Comparison of ENCODE assay signal across 12 cellular contexts in the genomic region with DNA sequence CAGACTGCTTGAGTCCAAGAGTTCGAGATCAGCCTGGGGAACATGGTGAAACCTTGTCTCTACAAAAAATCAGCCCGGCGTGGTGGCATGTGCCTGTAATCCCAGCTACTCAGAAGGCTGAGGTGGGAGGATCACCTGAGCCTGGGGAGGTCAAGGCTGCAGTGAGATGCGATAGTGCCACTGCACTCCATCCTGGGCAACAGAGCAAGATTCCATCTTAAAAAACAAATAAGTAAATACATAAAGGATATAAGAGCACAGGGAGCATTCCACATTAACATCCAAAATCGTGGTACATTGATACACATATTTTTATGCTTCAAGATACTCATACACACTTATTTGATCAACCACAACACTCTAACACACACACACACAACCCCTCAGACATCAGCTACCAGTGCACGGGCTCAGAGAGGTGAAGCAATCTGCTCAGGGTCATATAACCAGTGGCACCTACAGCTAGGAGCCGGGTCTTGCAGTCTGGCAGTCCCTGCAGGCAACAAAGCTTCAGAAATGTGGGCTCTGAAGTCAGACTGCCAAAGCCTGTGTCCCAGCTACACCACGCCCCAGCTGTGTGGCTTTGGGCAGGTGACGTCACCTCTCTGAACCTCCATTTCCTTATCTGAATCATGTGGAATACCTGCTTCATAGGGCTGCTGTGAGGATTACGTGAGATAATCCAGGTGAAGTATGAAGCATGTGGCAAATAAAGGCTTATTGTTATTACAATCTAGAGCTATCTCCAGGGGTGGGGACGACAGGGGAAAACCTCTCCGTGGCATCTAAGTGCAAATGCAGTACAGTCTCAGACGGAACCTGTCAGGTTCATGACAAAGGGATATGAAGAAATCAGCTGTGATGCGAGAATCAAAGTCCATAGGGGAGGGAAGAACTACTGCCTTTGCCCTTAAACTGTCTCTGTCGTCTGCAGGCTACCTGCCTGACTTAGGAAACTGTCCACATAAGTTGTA. TPM values are rescaled to one million over a fixed set of nuclear protein-coding genes. Genes with fewer than 3 reads are reported as not detected.
A peak's percentile ranks its signal among the peaks of the same experiment; 100 is the strongest.
DNase-seq lines count a peak whose midpoint lies in the region; ATAC-seq, FAIRE-seq and TF ChIP-seq lines count a peak whose summit lies in the region.
"Had no signal": no experiment of that assay in that cellular context is flagged by ENCODE, and none has a peak within 500 bp of the region (broad histone marks: within the 10 kb centered on the region; RNA-seq: fewer than 3 reads in every experiment).

No MANE protein-coding gene starts in this region.

- CTCF ChIA-PET in H1 (lab: Charles Lee; ENCODE audit: partially characterized antibody): interaction anchor here (0.7 to 14.1 kb wide), 11 partner anchors 8 to 75 kb away, joined by 3 to 297 read pairs (median 4); a partner anchor contains a TSS

- POLR2A ChIA-PET in H1 (lab: Charles Lee; ENCODE audit: partially characterized antibody): interaction anchor here (0.6 to 3.4 kb wide), 13 partner anchors 9 to 70 kb away, joined by 3 to 22 read pairs (median 4); a partner anchor contains a TSS

- no peak for TF ChIP-seq EP300 in H1 (IDR thresholded peaks at IDR 0.05; ENCODE audit: borderline replicate concordance in 1 of 2, low read depth in 2 of 2, low read length in 2 of 2)

- no peak overlapping the region for H3K27ac ChIP-seq in H1 (ENCODE audit: low read depth, low read length)
- no peak overlapping the region for H3K27ac ChIP-seq in brain microvascular endothelial cell
- H3K27ac ChIP-seq: ovary had no signal

- WGBS in H1 (ENCODE audit: extremely low coverage in 1 of 2, insufficient coverage in 1 of 2, insufficient read length in 1 of 2, insufficient replicate concordance in 2 of 2, low coverage in 1 of 2, low lambda C conversion rate in 2 of 2, missing lambda C conversion rate in 1 of 2), 2 experiments: 56% methylated on average over 15 of the region's 15 CpGs; no CpG with 5 or more reads in 1 of the 2 experiments

- no peaks in the 10 kb centered on the region for H3K9me3 ChIP-seq in H1 (ENCODE audit: insufficient read depth in 2 of 2, low read depth in 1 of 2, low read length in 1 of 2)
- H3K9me3 ChIP-seq: ovary had no signal

- intact Hi-C loops in posterior vena cava (cut with DNase I): no loop called here

- no peak overlapping the region for H4K5ac ChIP-seq in H1 (ENCODE audit: insufficient read length, low read depth, low read length)

- H3K23ac ChIP-seq in H1 (ENCODE audit: insufficient read length): no peak overlapping the region

- no peak overlapping the region for H4K91ac ChIP-seq in H1 (replicated peaks; ENCODE audit: insufficient read length, low read length)

- TF ChIP-seq POLR2A in H1 (IDR thresholded peaks at IDR 0.05; ENCODE audit: control extremely low read depth in 1 of 2, low read depth in 2 of 2, low read length in 2 of 2): no peak

- H3K79me1 ChIP-seq in H1 (ENCODE audit: low read depth, low read length): no peaks in the 10 kb centered on the region

- no peak overlapping the region for H3K9ac ChIP-seq in H1 (replicated peaks in 1 of 4; ENCODE audit: extremely low read depth in 1 of 4, low read depth in 3 of 4, low read length in 3 of 4)

- H2BK12ac ChIP-seq in H1 (ENCODE audit: low read depth, low read length): 0 out of 2 replicates have a peak overlapping the region, but pooled peaks have one; percentile 20

- H3K4me3 ChIP-seq in H1 (ENCODE audit: extremely low read depth in 1 of 4, insufficient read depth in 2 of 4, low read depth in 3 of 4, low read length in 4 of 4) (peak overlapping the region in 2 of 4 experiments; percentile 67 to 92; a peak in 3 of 8 replicates), brain microvascular endothelial cell (ENCODE audit: low read depth, low read length) (no peak overlapping the region)
- H3K4me3 ChIP-seq: ovary had no signal

- peaks cover 8% of the 10 kb centered on the region; the same call in 1 of the 2 replicates for H3K23me2 ChIP-seq in H1 (ENCODE audit: low read depth, low read length)

- no peak overlapping the region for H3K4ac ChIP-seq in H1 (replicated peaks; ENCODE audit: insufficient read length, low read depth, low read length)

- H4K8ac ChIP-seq in H1 (ENCODE audit: extremely low read depth, insufficient read depth, low read length): no peak overlapping the region; the same call in 1 of the 2 replicates

- no peak overlapping the region for H3K56ac ChIP-seq in H1 (replicated peaks; ENCODE audit: insufficient read length, low read depth, low read length)

- no peak for TF ChIP-seq RAD21 in H1 (IDR thresholded peaks at IDR 0.05 in 1 of 2, conservative IDR thresholded peaks at IDR 0.05 in 1 of 2; ENCODE audit: low read depth in 2 of 2, low read length in 2 of 2)

- H2BK15ac ChIP-seq in H1 (ENCODE audit: low read length): peak overlapping the region; percentile 88

- peaks cover 6 to 24% (median 19%) of the 10 kb centered on the region in 4 experiments for H3K4me1 ChIP-seq in H1 (replicated peaks in 1 of 4; ENCODE audit: control insufficient read depth in 3 of 4, insufficient read depth in 4 of 4, low read length in 3 of 4)

- no peak for ATAC-seq in HG02763 (IDR thresholded peaks at IDR 0.05; ENCODE audit: unreplicated experiment)

- peaks cover 0 to 10% (median 10%) of the 10 kb centered on the region in 4 experiments; a peak in 4 of 7 replicates for H3K27me3 ChIP-seq in H1 (replicated peaks in 1 of 4; ENCODE audit: control insufficient read depth in 3 of 4, extremely low read depth in 1 of 4, insufficient read depth in 3 of 4, low read length in 3 of 4)
- peaks cover 19% of the 10 kb centered on the region for H3K27me3 ChIP-seq in brain microvascular endothelial cell (replicated peaks)
- H3K27me3 ChIP-seq: ovary had no signal

- TF ChIP-seq CTCF in H1 (IDR thresholded peaks at IDR 0.05; ENCODE audit: control extremely low read depth in 1 of 3, insufficient read depth in 1 of 3, low read depth in 1 of 3, low read length in 3 of 3) (no peak), brain microvascular endothelial cell (IDR thresholded peaks at IDR 0.05; ENCODE audit: low read depth, low read length, missing control alignments) (no peak)

- FAIRE-seq in H1 (lab: Jason Lieb, UNC): no peak
- FAIRE-seq: colon, GM12891 had no signal

- in situ Hi-C loops in brain microvascular endothelial cell (cut with HindIII; ENCODE audit: low pct_ligation_motif_present, low sequenced_read_pairs): no loop called here
- in situ Hi-C loops in KBM-7 (cut with MboI; ENCODE audit: low pct_unique_long_range_greater_than_20kb, low sequenced_read_pairs): no loop called here

- DNase-seq in HPDE6-E6E7 (ENCODE audit: extremely low spot score) (peak; percentile 63), H1 (ENCODE audit: low read depth in 1 of 2, low spot score in 2 of 2) (no peak), brain microvascular endothelial cell (no peak), posterior vena cava (ENCODE audit: low spot score) (no peak), KBM-7 (no peak)
- peak; percentile 78 for DNase-seq in activated CD4-positive, alpha-beta T cell treated with anti-CD3 and anti-CD28 coated beads for 48 hours
- DNase-seq in stimulated activated CD4-positive, alpha-beta T cell treated with anti-CD3 and anti-CD28 coated beads, TNF-alpha, amount 100 ng/mL, for 24 hours (ENCODE audit: low read depth in 3 of 3): peak; percentile 28 to 66 (median 45)
- DNase-seq: NCI-H1105, ovary had no signal

- no peaks in the 10 kb centered on the region for H4K20me1 ChIP-seq in H1 (replicated peaks in 1 of 2; ENCODE audit: control insufficient read depth in 1 of 2, insufficient read depth in 2 of 2, low read length in 2 of 2)

- no peak overlapping the region for H3K14ac ChIP-seq in H1 (ENCODE audit: insufficient read length)

- no peak overlapping the region for H2BK120ac ChIP-seq in H1 (replicated peaks; ENCODE audit: low read depth, low read length)

- H2AFZ ChIP-seq in H1 (ENCODE audit: low read length): no peak overlapping the region

- H3K4me2 ChIP-seq in H1 (ENCODE audit: insufficient read depth in 1 of 2, low read depth in 2 of 2, low read length in 2 of 2): peak overlapping the region; percentile 76 to 77

- no peak overlapping the region for H2BK20ac ChIP-seq in H1 (ENCODE audit: low read length)

- no peak overlapping the region for H2BK5ac ChIP-seq in H1 (ENCODE audit: low read depth, low read length)

- no peak overlapping the region for H2AK5ac ChIP-seq in H1 (ENCODE audit: low read depth, low read length)

- no peaks in the 10 kb centered on the region for H3K79me2 ChIP-seq in H1 (ENCODE audit: control insufficient read depth in 1 of 2, insufficient read depth in 2 of 2, low read length in 2 of 2)

- H3K18ac ChIP-seq in H1 (ENCODE audit: extremely low read depth, low read length): no peak overlapping the region

- H3K36me3 ChIP-seq in H1 (ENCODE audit: control insufficient read depth in 2 of 4, insufficient read depth in 4 of 4, low read length in 3 of 4) (no peaks in the 10 kb centered on the region), brain microvascular endothelial cell (replicated peaks) (no peaks in the 10 kb centered on the region)
- H3K36me3 ChIP-seq: ovary had no signal

RNA-seq across cellular contexts. Expression of a gene that starts 4.8 kb away (rescaled TPM):
- 17.0 and 22.2 TPM in 2 replicates for total RNA-seq in H1 (2021; fragmentation: NEBNext Ultra II Directional; extraction: Animal tissue kit (Norgen Biotek cat#: 25700))
- polyA plus RNA-seq in H1 (2011; rRNA removed): 14.2 and 22.1 TPM in 2 replicates
- polyA plus RNA-seq in H1 (2011; cell fraction: cytosol; rRNA removed): 16.1 TPM
- 35.5 TPM for polyA plus RNA-seq in H1 (2011; cell fraction: nucleus; rRNA removed)
- 11.8 to 18.8 TPM (median 17.2 TPM) in 4 replicates for polyA plus RNA-seq in H1 (2012, experiment 1 of 2)
- polyA plus RNA-seq in H1 (2012, experiment 2 of 2): 11.2 TPM
- polyA plus RNA-seq in H1 (2013, experiment 1 of 2): 7.4 TPM
- 7.6 TPM for polyA plus RNA-seq in H1 (2013, experiment 2 of 2)
- polyA minus RNA-seq in H1 (2011; rRNA and poly(A)+ RNA removed): 6.0 and 7.1 TPM in 2 replicates
- polyA minus RNA-seq in H1 (2011; cell fraction: cytosol; rRNA and poly(A)+ RNA removed): 11.9 TPM
- polyA minus RNA-seq in H1 (2011; cell fraction: nucleus; rRNA and poly(A)+ RNA removed): 11.7 TPM
- total RNA-seq in posterior vena cava: under 1 TPM in 1 of 2 donors, not detected in 1; 0.52 TPM

RNA-seq across cellular contexts. Expression of a gene that starts 13.9 kb away (rescaled TPM):
- total RNA-seq in H1 (2021; fragmentation: NEBNext Ultra II Directional; extraction: Animal tissue kit (Norgen Biotek cat#: 25700)): not detected in 2 replicates
- not detected in 2 replicates for polyA plus RNA-seq in H1 (2011; rRNA removed)
- not detected for polyA plus RNA-seq in H1 (2011; cell fraction: cytosol; rRNA removed)
- polyA plus RNA-seq in H1 (2011; cell fraction: nucleus; rRNA removed): not detected
- not detected in 4 replicates for polyA plus RNA-seq in H1 (2012, experiment 1 of 2)
- polyA plus RNA-seq in H1 (2012, experiment 2 of 2): not detected
- not detected for polyA plus RNA-seq in H1 (2013, experiment 1 of 2)
- polyA plus RNA-seq in H1 (2013, experiment 2 of 2): not detected
- polyA minus RNA-seq in H1 (2011; rRNA and poly(A)+ RNA removed): not detected in 2 replicates
- polyA minus RNA-seq in H1 (2011; cell fraction: cytosol; rRNA and poly(A)+ RNA removed): not detected
- polyA minus RNA-seq in H1 (2011; cell fraction: nucleus; rRNA and poly(A)+ RNA removed): not detected
- total RNA-seq in posterior vena cava: not detected

RNA-seq across cellular contexts. Expression of a gene that starts 40.9 kb away (rescaled TPM):
- total RNA-seq in H1 (2021; fragmentation: NEBNext Ultra II Directional; extraction: Animal tissue kit (Norgen Biotek cat#: 25700)): 2.4 TPM in 1 of 2 replicates, not detected in the other
- polyA plus RNA-seq in H1 (2011; rRNA removed): 2.7 and 3.1 TPM in 2 replicates
- 3.6 TPM for polyA plus RNA-seq in H1 (2011; cell fraction: cytosol; rRNA removed)
- 2.0 TPM for polyA plus RNA-seq in H1 (2011; cell fraction: nucleus; rRNA removed)
- 1.9 to 5.6 TPM (median 3.4 TPM) in 4 replicates for polyA plus RNA-seq in H1 (2012, experiment 1 of 2)
- polyA plus RNA-seq in H1 (2012, experiment 2 of 2): 11.0 TPM
- 9.0 TPM for polyA plus RNA-seq in H1 (2013, experiment 1 of 2)
- 8.5 TPM for polyA plus RNA-seq in H1 (2013, experiment 2 of 2)
- polyA minus RNA-seq in H1 (2011; rRNA and poly(A)+ RNA removed): 0.59 and 2.0 TPM in 2 replicates
- polyA minus RNA-seq in H1 (2011; cell fraction: cytosol; rRNA and poly(A)+ RNA removed): not detected
- polyA minus RNA-seq in H1 (2011; cell fraction: nucleus; rRNA and poly(A)+ RNA removed): not detected
- 10 to 100 TPM in 1 of 2 donors, 1 to 10 TPM in 1; 7.0 to 16.1 TPM for total RNA-seq in posterior vena cava

RNA-seq across cellular contexts. Expression of a gene that starts 51.9 kb away (rescaled TPM):
- total RNA-seq in H1 (2021; fragmentation: NEBNext Ultra II Directional; extraction: Animal tissue kit (Norgen Biotek cat#: 25700)): 1,467 and 1,486 TPM in 2 replicates
- polyA plus RNA-seq in H1 (2011; rRNA removed): 313 and 403 TPM in 2 replicates
- 514 TPM for polyA plus RNA-seq in H1 (2011; cell fraction: cytosol; rRNA removed)
- 204 TPM for polyA plus RNA-seq in H1 (2011; cell fraction: nucleus; rRNA removed)
- 820 to 1,133 TPM (median 823 TPM) in 4 replicates for polyA plus RNA-seq in H1 (2012, experiment 1 of 2)
- 884 TPM for polyA plus RNA-seq in H1 (2012, experiment 2 of 2)
- 655 TPM for polyA plus RNA-seq in H1 (2013, experiment 1 of 2)
- 668 TPM for polyA plus RNA-seq in H1 (2013, experiment 2 of 2)
- polyA minus RNA-seq in H1 (2011; rRNA and poly(A)+ RNA removed): 998 and 1,147 TPM in 2 replicates
- 878 TPM for polyA minus RNA-seq in H1 (2011; cell fraction: cytosol; rRNA and poly(A)+ RNA removed)
- 369 TPM for polyA minus RNA-seq in H1 (2011; cell fraction: nucleus; rRNA and poly(A)+ RNA removed)
- total RNA-seq in posterior vena cava: not detected
- polyA plus RNA-seq: ovary had no signal

RNA-seq across cellular contexts. Expression of a gene that starts 52.3 kb away (rescaled TPM):
- 6.1 and 6.3 TPM in 2 replicates for total RNA-seq in H1 (2021; fragmentation: NEBNext Ultra II Directional; extraction: Animal tissue kit (Norgen Biotek cat#: 25700))
- polyA plus RNA-seq in H1 (2011; rRNA removed): 10.4 and 14.8 TPM in 2 replicates
- 15.3 TPM for polyA plus RNA-seq in H1 (2011; cell fraction: cytosol; rRNA removed)
- polyA plus RNA-seq in H1 (2011; cell fraction: nucleus; rRNA removed): 42.2 TPM
- 9.8 to 12.4 TPM (median 11.7 TPM) in 4 replicates for polyA plus RNA-seq in H1 (2012, experiment 1 of 2)
- 10.1 TPM for polyA plus RNA-seq in H1 (2012, experiment 2 of 2)
- 6.9 TPM for polyA plus RNA-seq in H1 (2013, experiment 1 of 2)
- 6.1 TPM for polyA plus RNA-seq in H1 (2013, experiment 2 of 2)
- polyA minus RNA-seq in H1 (2011; rRNA and poly(A)+ RNA removed): 7.2 and 7.3 TPM in 2 replicates
- polyA minus RNA-seq in H1 (2011; cell fraction: cytosol; rRNA and poly(A)+ RNA removed): 4.2 TPM
- polyA minus RNA-seq in H1 (2011; cell fraction: nucleus; rRNA and poly(A)+ RNA removed): 14.1 TPM
- 10 to 100 TPM; 12.2 to 17.1 TPM for total RNA-seq in posterior vena cava

Comparison
In these comparisons a context has a peak if more than half of its experiments do, and no peak if none do; other contexts are left out.
1. DNase-seq: peak in HPDE6-E6E7 (single experiment), activated CD4-positive, alpha-beta T cell treated with anti-CD3 and anti-CD28 coated beads for 48 hours (single experiment) and stimulated activated CD4-positive, alpha-beta T cell treated with anti-CD3 and anti-CD28 coated beads, TNF-alpha, amount 100 ng/mL, for 24 hours (3 of 3); none in H1 (0 of 2), brain microvascular endothelial cell (single experiment), posterior vena cava (single experiment) and KBM-7 (single experiment).
2. RNA of a gene that starts 4.8 kb away (total RNA-seq): 17.0 to 22.2 TPM in H1; 0.52 TPM in posterior vena cava; every median in the first group is over 10 times any median in the second.